ENCODE assay signal across 30 cellular contexts in genomic region chr3:66280304-66280703, GRCh38. TPM values are rescaled to one million over a fixed set of nuclear protein-coding genes. Genes with fewer than 3 reads are reported as not detected.
A peak's percentile ranks its signal among the peaks of the same experiment; 100 is the strongest.
DNase-seq lines count a peak whose midpoint lies in the region; ATAC-seq, FAIRE-seq and TF ChIP-seq lines count a peak whose summit lies in the region.
"Had no signal": no experiment of that assay in that cellular context is flagged by ENCODE, and none has a peak within 500 bp of the region (broad histone marks: within the 10 kb centered on the region; RNA-seq: fewer than 3 reads in every experiment).

No MANE protein-coding gene starts in this region.

- TF ChIP-seq EP300 in HepG2 (IDR thresholded peaks at IDR 0.05; ENCODE audit: low read depth in 2 of 2, low read length in 2 of 2) = no peak
- TF ChIP-seq EP300 in HepG2 (CRISPR knock-in tag; IDR thresholded peaks at IDR 0.05; ENCODE audit: borderline replicate concordance) = no peak
- no peak for TF ChIP-seq EP300 in sigmoid colon (IDR thresholded peaks at IDR 0.05)
- no peak for TF ChIP-seq EP300 in transverse colon (IDR thresholded peaks at IDR 0.05; ENCODE audit: low read depth)

- H3K27me3 Mint-ChIP-seq in T-cell = no peaks in the 10 kb centered on the region
- H3K27me3 Mint-ChIP-seq in effector memory CD8-positive, alpha-beta T cell = no peaks in the 10 kb centered on the region
- H3K27me3 Mint-ChIP-seq: stimulated activated memory B cell treated with anti-CD40 and anti-IgM and Interleukin-4, amounts not matched to agents 10 μg/mL and 1 μg/mL and 100 μg/mL, for 72 hours had no signal

- H3K9ac ChIP-seq in HepG2 (ENCODE audit: insufficient read depth, low read depth, low read length) = no peak overlapping the region
- no peak overlapping the region for H3K9ac ChIP-seq in colonic mucosa (ENCODE audit: low read depth in 2 of 2, low read length in 2 of 2)

- H2AFZ ChIP-seq in HepG2 (ENCODE audit: low read length) = no peak overlapping the region
- H2AFZ ChIP-seq: hepatocyte had no signal

- H3K4me1 ChIP-seq in HepG2 (ENCODE audit: insufficient read depth, low read length) (peaks cover 19% of the 10 kb centered on the region), right lobe of liver (no peaks in the 10 kb centered on the region), sigmoid colon (peaks cover 0 to 32% (median 8%) of the 10 kb centered on the region in 4 donors), colonic mucosa (no peaks in the 10 kb centered on the region), transverse colon (peaks cover 0 to 4% (median 0%) of the 10 kb centered on the region in 4 donors)
- H3K4me1 ChIP-seq: ascending aorta, Peyer's patch, uterus had no signal

- H3K4me3 Mint-ChIP-seq in T-cell = peak overlapping the region in 1 of 3 donors; percentile 25
- peak overlapping the region in 1 of 2 donors; percentile 28 for H3K4me3 Mint-ChIP-seq in effector memory CD8-positive, alpha-beta T cell
- H3K4me3 Mint-ChIP-seq: CD14-positive monocyte; stimulated activated memory B cell treated with anti-CD40 and anti-IgM and Interleukin-4, amounts not matched to agents 10 μg/mL and 1 μg/mL and 100 μg/mL, for 72 hours had no signal

- in situ Hi-C loops in HepG2 (cut with HindIII; ENCODE audit: extremely low pct_ligation_motif_present, low pct_unique_long_range_greater_than_20kb) = no loop called here
- in situ Hi-C loops in transverse colon (cut with MboI; ENCODE audit: low pct_ligation_motif_present in 1 of 4, low pct_unique_long_range_greater_than_20kb in 1 of 4, low sequenced_read_pairs in 3 of 4) = loop anchor here in 1 of 4 donors (10.0 kb wide), 1 partner anchor 104 kb away; no protein-coding TSS in a partner anchor

- H4K20me1 ChIP-seq in HepG2 (ENCODE audit: insufficient read depth, low read length) = no peaks in the 10 kb centered on the region

- POLR2A ChIA-PET in HepG2 (lab: Yijun Ruan, JAX) = no interaction called here
- POLR2A ChIA-PET in T-cell (lab: Charles Lee) = no interaction called here

- no peak for FAIRE-seq in HepG2 (lab: Jason Lieb, UNC)
- FAIRE-seq: small intestine had no signal

- ATAC-seq in HepG2 (peak; percentile 52; the same call in 2 of the 3 replicates), right lobe of liver (no peak), T-cell (replicated peaks in 1 of 4) (peak; percentile 43 to 69 (median 52))
- ATAC-seq in effector memory CD8-positive, alpha-beta T cell (replicated peaks) = peak; percentile 27
- ATAC-seq: left ventricle myocardium superior; mucosa of descending colon; stimulated activated memory B cell treated with anti-CD40 and anti-IgM and Interleukin-4, amounts not matched to agents 10 μg/mL and 1 μg/mL and 100 μg/mL, for 72 hours had no signal

- peak overlapping the region; percentile 20; the same call in 1 of the 2 replicates for H3K4me2 ChIP-seq in HepG2 (ENCODE audit: low read depth, low read length)
- H3K4me2 ChIP-seq: hepatocyte had no signal

- H3K27ac ChIP-seq in HepG2 (ENCODE audit: extremely low read length, insufficient read depth, low read length) (peak overlapping the region; percentile 54), right lobe of liver (no peak overlapping the region), sigmoid colon (peak overlapping the region in 2 of 4 donors; percentile 20 to 28), colonic mucosa (no peak overlapping the region), transverse colon (no peak overlapping the region)
- H3K27ac ChIP-seq: ascending aorta, hepatocyte, neutrophil, Peyer's patch, SJCRH30, uterus had no signal

- no peak overlapping the region; a peak in 1 of 6 replicates for H3K4me3 ChIP-seq in HepG2 (replicated peaks in 1 of 3; ENCODE audit: insufficient read depth in 1 of 3, low read depth in 2 of 3, low read length in 3 of 3)
- H3K4me3 ChIP-seq in right lobe of liver = no peak overlapping the region
- H3K4me3 ChIP-seq in sigmoid colon = no peak overlapping the region
- no peak overlapping the region for H3K4me3 ChIP-seq in colonic mucosa
- no peak overlapping the region for H3K4me3 ChIP-seq in transverse colon
- H3K4me3 ChIP-seq: ascending aorta, hepatocyte, mucosa of descending colon, Peyer's patch, SJCRH30, uterus had no signal

- DNase-seq in HepG2 (ENCODE audit: low spot score) (peak; percentile 18), right lobe of liver (no peak), T-cell (no peak), sigmoid colon (no peak), colonic mucosa (no peak), NCI-H226 (no peak), transverse colon (no peak)
- no peak for DNase-seq in effector memory CD8-positive, alpha-beta T cell
- DNase-seq: activated CD4-positive, alpha-beta T cell treated with anti-CD3 and anti-CD28 coated beads for 4 hours; DMS153; effector CD4-positive, alpha-beta T cell; erythroblast; foreskin fibroblast; GDM1; left ventricle myocardium superior; mucosa of descending colon; NCI-H1105; NCI-H2029; NCI-H510A treated with DMSO at 0.1 percent for 48 hours; Peyer's patch; small intestine; stimulated activated CD4-positive, alpha-beta T cell treated with anti-CD3 and anti-CD28 coated beads, Interleukin-2, amount 100 ng/mL, for 24 hours; T-helper 1 cell; uterus had no signal

- H3K9me3 Mint-ChIP-seq in T-cell = no peaks in the 10 kb centered on the region
- H3K9me3 Mint-ChIP-seq in effector memory CD8-positive, alpha-beta T cell = no peaks in the 10 kb centered on the region
- H3K9me3 Mint-ChIP-seq: stimulated activated memory B cell treated with anti-CD40 and anti-IgM and Interleukin-4, amounts not matched to agents 10 μg/mL and 1 μg/mL and 100 μg/mL, for 72 hours had no signal

- intact Hi-C loops in HepG2 (cut with micrococcal nuclease; ENCODE audit: unreplicated experiment) (no loop called here), right lobe of liver (cut with DNase I) (no loop called here), sigmoid colon (cut with DNase I) (no loop called here), colonic mucosa (cut with DNase I) (no loop called here), transverse colon (cut with DNase I; ENCODE audit: low total_unique reads) (loop anchor here (10.0 kb wide), 1 partner anchor 94 kb away; no protein-coding TSS in a partner anchor)

- no peak for TF ChIP-seq POLR2A in HepG2 (IDR thresholded peaks at IDR 0.05; ENCODE audit: insufficient read depth in 1 of 2, low read depth in 2 of 2, low read length in 2 of 2)
- TF ChIP-seq POLR2A in right lobe of liver (IDR thresholded peaks at IDR 0.05) = no peak
- no peak for TF ChIP-seq POLR2A in sigmoid colon (IDR thresholded peaks at IDR 0.05)
- TF ChIP-seq POLR2A in transverse colon (IDR thresholded peaks at IDR 0.05) = no peak

- no peaks in the 10 kb centered on the region for H3K9me3 ChIP-seq in HepG2 (ENCODE audit: low read length)
- H3K9me3 ChIP-seq in right lobe of liver = no peaks in the 10 kb centered on the region
- H3K9me3 ChIP-seq in sigmoid colon = no peaks in the 10 kb centered on the region
- no peaks in the 10 kb centered on the region for H3K9me3 ChIP-seq in colonic mucosa
- no peaks in the 10 kb centered on the region for H3K9me3 ChIP-seq in transverse colon
- H3K9me3 ChIP-seq: ascending aorta, mucosa of descending colon, neutrophil, Peyer's patch, SJCRH30, uterus had no signal

- BruUV-seq in HepG2 (replicated peaks; lab: Mats Ljungman, UMichigan) = no TSS peak

- no peak for TF ChIP-seq CTCF in HepG2 (CRISPR knock-in tag; IDR thresholded peaks at IDR 0.05)
- TF ChIP-seq CTCF in right lobe of liver (IDR thresholded peaks at IDR 0.05) = no peak
- TF ChIP-seq CTCF in sigmoid colon (IDR thresholded peaks at IDR 0.05) = no peak
- TF ChIP-seq CTCF in colonic mucosa (IDR thresholded peaks at IDR 0.05) = no peak
- no peak for TF ChIP-seq CTCF in transverse colon (IDR thresholded peaks at IDR 0.05)

- 26% methylated on average over 3 of the region's 3 CpGs for WGBS in HepG2 (ENCODE audit: low lambda C conversion rate)
- 47% methylated on average over 3 of the region's 3 CpGs for WGBS in right lobe of liver (ENCODE audit: insufficient coverage, low coverage, low lambda C conversion rate, missing lambda C conversion rate)
- WGBS in sigmoid colon, 2 donors = 68 to 81% methylated on average over 3 of the region's 3 CpGs
- 78 to 79% methylated on average over 3 of the region's 3 CpGs for WGBS in transverse colon (ENCODE audit: low coverage in 1 of 2), 2 donors

- H3K27me3 ChIP-seq in HepG2 (ENCODE audit: control insufficient read depth in 1 of 2, insufficient read depth in 2 of 2, low read length in 2 of 2) (no peaks in the 10 kb centered on the region), right lobe of liver (no peaks in the 10 kb centered on the region), sigmoid colon (no peaks in the 10 kb centered on the region), colonic mucosa (no peaks in the 10 kb centered on the region), transverse colon (no peaks in the 10 kb centered on the region)
- H3K27me3 ChIP-seq: ascending aorta, hepatocyte, neutrophil, Peyer's patch, SJCRH30, uterus had no signal

- no peaks in the 10 kb centered on the region for H3K36me3 ChIP-seq in HepG2 (replicated peaks in 1 of 2; ENCODE audit: control insufficient read depth in 1 of 2, insufficient read depth in 2 of 2, low read length in 2 of 2)
- peaks cover 0 to 2% (median 0%) of the 10 kb centered on the region in 4 donors for H3K36me3 ChIP-seq in right lobe of liver
- H3K36me3 ChIP-seq in sigmoid colon = no peaks in the 10 kb centered on the region
- no peaks in the 10 kb centered on the region for H3K36me3 ChIP-seq in colonic mucosa
- H3K36me3 ChIP-seq in transverse colon = no peaks in the 10 kb centered on the region
- H3K36me3 ChIP-seq: ascending aorta, neutrophil, Peyer's patch, SJCRH30, uterus had no signal

- H3K27ac Mint-ChIP-seq in T-cell = peak overlapping the region; percentile 75 to 84
- H3K27ac Mint-ChIP-seq in effector memory CD8-positive, alpha-beta T cell = peak overlapping the region; percentile 81 to 96
- H3K27ac Mint-ChIP-seq: CD14-positive monocyte; stimulated activated memory B cell treated with anti-CD40 and anti-IgM and Interleukin-4, amounts not matched to agents 10 μg/mL and 1 μg/mL and 100 μg/mL, for 72 hours had no signal

- H3K36me3 Mint-ChIP-seq in T-cell = peaks cover 8% of the 10 kb centered on the region
- H3K36me3 Mint-ChIP-seq in effector memory CD8-positive, alpha-beta T cell (ENCODE audit: insufficient read depth) = no peaks in the 10 kb centered on the region

- TF ChIP-seq RAD21 in HepG2 (CRISPR knock-in tag; IDR thresholded peaks at IDR 0.05) = no peak

- H3K4me1 Mint-ChIP-seq in T-cell = peaks cover 35 to 46% (median 40%) of the 10 kb centered on the region in 3 donors
- H3K4me1 Mint-ChIP-seq in effector memory CD8-positive, alpha-beta T cell (ENCODE audit: low read depth in 2 of 2) = peaks cover 23 to 37% of the 10 kb centered on the region in 2 donors
- H3K4me1 Mint-ChIP-seq: CD14-positive monocyte had no signal

- CTCF ChIA-PET in HepG2 (lab: Yijun Ruan, JAX; ENCODE audit: low intra/inter-chr PET ratio, low total read pairs) (interaction anchor here (1.4 kb wide), 1 partner anchor 536 kb away, joined by 5 read pairs; no protein-coding TSS in a partner anchor), T-cell (lab: Charles Lee) (interaction anchor here in 1 of 2 donors (0.7 to 4.0 kb wide), 4 partner anchors 17 to 543 kb away, joined by 3 to 25 read pairs (median 3); no protein-coding TSS in a partner anchor)

- no peaks in the 10 kb centered on the region for H3K79me2 ChIP-seq in HepG2 (ENCODE audit: insufficient read depth, low read length)
- H3K79me2 ChIP-seq: hepatocyte had no signal

RNA-seq across cellular contexts. Expression of gene SLC25A26, which starts 59.5 kb away (rescaled TPM):
- total RNA-seq in HepG2 (2016; rRNA removed; fragmentation: Illumina TruSeq; extraction: Trizol) (22.7 and 23.1 TPM in 2 replicates), right lobe of liver (10 to 100 TPM; 11.2 to 17.4 (median 12.8) TPM), T-cell (10 to 100 TPM; 16.6 to 26.9 (median 23.5) TPM), sigmoid colon (10 to 100 TPM; 22.4 to 42.8 (median 28.9) TPM), colonic mucosa (10 to 100 TPM; 17.1 to 17.8 TPM), transverse colon (10 to 100 TPM in 2 of 4 donors, 1 to 10 TPM in 2; 4.2 to 17.3 (median 12.2) TPM)
- total RNA-seq in HepG2 (2016; cell fraction: cytosol; rRNA removed; fragmentation: Illumina TruSeq; extraction: Trizol; ENCODE audit: low read depth) = 27.5 and 27.9 TPM in 2 replicates
- 22.2 TPM in 2 replicates for total RNA-seq in HepG2 (2016; cell fraction: insoluble cytoplasmic fraction; rRNA removed; fragmentation: Illumina TruSeq; extraction: Trizol)
- 40.8 TPM in 2 replicates for total RNA-seq in HepG2 (2016; cell fraction: membrane; rRNA removed; fragmentation: Illumina TruSeq; extraction: Trizol)
- total RNA-seq in HepG2 (2016; cell fraction: nucleus; rRNA removed; fragmentation: Illumina TruSeq; extraction: Trizol) = 17.3 and 19.7 TPM in 2 replicates
- polyA plus RNA-seq in HepG2 (2011; rRNA removed) (31.4 and 32.7 TPM in 2 replicates), sigmoid colon (10 to 100 TPM; 17.8 to 20.0 (median 19.8) TPM)
- 31.5 and 41.4 TPM in 2 replicates for polyA plus RNA-seq in HepG2 (2011; cell fraction: cytosol; rRNA removed)
- 11.7 and 14.0 TPM in 2 replicates for polyA plus RNA-seq in HepG2 (2011; cell fraction: nucleus; rRNA removed)
- 22.4 and 22.9 TPM in 2 replicates for polyA plus RNA-seq in HepG2 (2012)
- 31.1 and 35.4 TPM in 2 replicates for polyA plus RNA-seq in HepG2 (2016; cell fraction: cytosol; fragmentation: Illumina TruSeq; extraction: Trizol; ENCODE audit: low read depth)
- 19.7 and 22.1 TPM in 2 replicates for polyA plus RNA-seq in HepG2 (2016; cell fraction: insoluble cytoplasmic fraction; fragmentation: Illumina TruSeq; extraction: Trizol; ENCODE audit: low read depth)
- 35.4 and 35.7 TPM in 2 replicates for polyA plus RNA-seq in HepG2 (2016; cell fraction: membrane; fragmentation: Illumina TruSeq; extraction: Trizol; ENCODE audit: low read depth)
- polyA plus RNA-seq in HepG2 (2016; cell fraction: nucleus; fragmentation: Illumina TruSeq; extraction: Trizol; ENCODE audit: insufficient read depth, low read depth) = 19.1 and 20.3 TPM in 2 replicates
- polyA minus RNA-seq in HepG2 (2011; rRNA and poly(A)+ RNA removed; ENCODE audit: low replicate concordance) = 13.5 and 16.0 TPM in 2 replicates
- 5.9 and 7.1 TPM in 2 replicates for polyA minus RNA-seq in HepG2 (2011; cell fraction: cytosol; rRNA and poly(A)+ RNA removed)
- 22.5 and 28.8 TPM in 2 replicates for polyA minus RNA-seq in HepG2 (2011; cell fraction: nucleus; rRNA and poly(A)+ RNA removed)

Comparison
In these comparisons a context has a peak if more than half of its experiments do, and no peak if none do; other contexts are left out.
1. ATAC-seq: peak in HepG2 (single experiment), T-cell (4 of 4) and effector memory CD8-positive, alpha-beta T cell (single experiment); none in right lobe of liver (0 of 4).